In genomic region chr1:36096500-36097412, GRCh38 we compare ENCODE assay signal across 1 cellular context.
A peak's percentile ranks its signal among the peaks of the same experiment; 100 is the strongest.
TF ChIP-seq lines count a peak whose summit lies in the region.

No MANE protein-coding gene starts in this region.

TF ChIP-seq in H1, 55 proteins besides CTCF, POLR2A, EP300 and RAD21:
- TF ChIP-seq MAX (IDR thresholded peaks at IDR 0.05) (peak; percentile 94), MAFK (IDR thresholded peaks at IDR 0.05; ENCODE audit: low read depth, low read length) (no peak), TBP (IDR thresholded peaks at IDR 0.05; ENCODE audit: low read depth, low read length) (no peak), ATF3 (IDR thresholded peaks at IDR 0.05; ENCODE audit: insufficient read depth, low read depth, low read length) (0 out of 2 replicates have a peak, but pooled peaks have one; percentile 12), SIN3A (conservative IDR thresholded peaks at IDR 0.05 in 1 of 2, IDR thresholded peaks at IDR 0.05 in 1 of 2; ENCODE audit: low read depth in 1 of 2, low read length in 2 of 2) (0 out of 4 replicates have a peak, but pooled peaks of 1 of the 2 experiments have one; percentile 20)
